In the genomic region with DNA sequence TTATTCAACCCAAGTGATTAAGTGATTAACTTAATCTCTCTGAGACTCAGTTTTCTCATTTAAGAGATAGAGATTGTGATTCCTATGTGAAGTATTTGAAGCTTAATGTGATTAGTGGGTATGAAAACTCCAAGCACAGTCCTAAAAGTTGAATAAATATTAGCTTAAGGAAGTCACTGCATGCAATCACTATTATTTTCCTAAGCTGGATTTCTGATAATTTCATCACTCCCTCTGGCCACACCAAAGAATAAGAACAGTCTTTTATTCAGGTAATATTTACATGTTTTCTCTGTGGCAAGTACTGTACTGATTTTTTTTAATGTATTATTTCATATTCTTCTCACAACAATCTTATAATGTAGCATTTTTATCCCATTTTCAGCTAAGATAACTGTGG, we compare ENCODE assay signal across 18 cellular contexts. TPM values are rescaled to one million over a fixed set of nuclear protein-coding genes. Genes with fewer than 3 reads are reported as not detected.
DNase-seq lines count a peak whose midpoint lies in the region; ATAC-seq and TF ChIP-seq lines count a peak whose summit lies in the region.
"Had no signal": no experiment of that assay in that cellular context is flagged by ENCODE, and none has a peak within 500 bp of the region (broad histone marks: within the 10 kb centered on the region; RNA-seq: fewer than 3 reads in every experiment).

No MANE protein-coding gene starts in this region.

- in situ Hi-C loops in brain microvascular endothelial cell (cut with HindIII; ENCODE audit: low pct_ligation_motif_present, low sequenced_read_pairs): no loop called here

- peaks cover 0 to 6% (median 0%) of the 10 kb centered on the region in 4 donors for H3K4me1 ChIP-seq in right lobe of liver

- peaks cover 31% of the 10 kb centered on the region for H3K9me3 Mint-ChIP-seq in activated CD4-positive, alpha-beta T cell treated with anti-CD3 and anti-CD28 coated beads, Interleukin-2, amount 10 ng/mL, durations not matched to agents 7 days and 5 days

- no peak for TF ChIP-seq POLR2A in right lobe of liver (IDR thresholded peaks at IDR 0.05)

- H3K27me3 ChIP-seq in brain microvascular endothelial cell (replicated peaks) (no peaks in the 10 kb centered on the region), right lobe of liver (no peaks in the 10 kb centered on the region)

- ATAC-seq in right lobe of liver: peak; percentile 37 to 82 (median 68)
- no peak for ATAC-seq in HG03571 (IDR thresholded peaks at IDR 0.05; ENCODE audit: unreplicated experiment)
- no peak for ATAC-seq in Right ventricle myocardium inferior

- POLR2A ChIA-PET in activated CD4-positive, alpha-beta T cell treated with anti-CD3 and anti-CD28 coated beads, Interleukin-2, amount 10 ng/mL, durations not matched to agents 7 days and 5 days (lab: Charles Lee): no interaction called here

- H3K36me3 ChIP-seq in brain microvascular endothelial cell (replicated peaks): no peaks in the 10 kb centered on the region
- peaks cover 0 to 1% (median 0%) of the 10 kb centered on the region in 4 donors for H3K36me3 ChIP-seq in right lobe of liver

- H3K9me3 ChIP-seq in right lobe of liver: no peaks in the 10 kb centered on the region

- peaks cover 45% of the 10 kb centered on the region for H3K4me1 Mint-ChIP-seq in activated CD4-positive, alpha-beta T cell treated with anti-CD3 and anti-CD28 coated beads, Interleukin-2, amount 10 ng/mL, durations not matched to agents 7 days and 5 days

- H3K36me3 Mint-ChIP-seq in activated CD4-positive, alpha-beta T cell treated with anti-CD3 and anti-CD28 coated beads, Interleukin-2, amount 10 ng/mL, durations not matched to agents 7 days and 5 days (ENCODE audit: low read depth): peaks cover 80% of the 10 kb centered on the region

- DNase-seq in AG10803 (ENCODE audit: low read depth) (peak; percentile 13), NCI-H82 (lab: John Stamatoyannopoulos, UW) (peak; percentile 68), brain microvascular endothelial cell (no peak), right lobe of liver (no peak), Right ventricle myocardium inferior (ENCODE audit: missing footprints) (no peak)
- DNase-seq in activated CD8-positive, alpha-beta memory T cell treated with anti-CD3 and anti-CD28 coated beads, Interleukin-2, amount 50 U/mL, for 4 hours: no peak
- no peak for DNase-seq in activated CD4-positive, alpha-beta T cell treated with anti-CD3 and anti-CD28 coated beads, Interleukin-2, amount 10 ng/mL, durations not matched to agents 7 days and 5 days
- DNase-seq: C1 segment of cervical spinal cord, DND-41, HCEC 1CT, KG1, NCI-H1105 treated with DMSO at 0.1 percent for 48 hours, NCI-H1694, NCI-H2081 treated with DMSO at 0.1 percent for 48 hours, NCI-H446 treated with DMSO at 0.1 percent for 48 hours, PC-9 had no signal

- H3K27me3 Mint-ChIP-seq in activated CD4-positive, alpha-beta T cell treated with anti-CD3 and anti-CD28 coated beads, Interleukin-2, amount 10 ng/mL, durations not matched to agents 7 days and 5 days: no peaks in the 10 kb centered on the region

- no peak overlapping the region for H3K27ac Mint-ChIP-seq in activated CD4-positive, alpha-beta T cell treated with anti-CD3 and anti-CD28 coated beads, Interleukin-2, amount 10 ng/mL, durations not matched to agents 7 days and 5 days

- intact Hi-C loops in right lobe of liver (cut with DNase I): no loop called here
- intact Hi-C loops in Right ventricle myocardium inferior (cut with DNase I): no loop called here

- CTCF ChIA-PET in activated CD4-positive, alpha-beta T cell treated with anti-CD3 and anti-CD28 coated beads, Interleukin-2, amount 10 ng/mL, durations not matched to agents 7 days and 5 days (lab: Charles Lee): interaction anchor here (0.9 to 1.4 kb wide), 3 partner anchors 9 to 16 kb away, joined by 3 to 4 read pairs (median 4); no protein-coding TSS in a partner anchor

- no peak overlapping the region for H3K4me3 Mint-ChIP-seq in activated CD4-positive, alpha-beta T cell treated with anti-CD3 and anti-CD28 coated beads, Interleukin-2, amount 10 ng/mL, durations not matched to agents 7 days and 5 days

- TF ChIP-seq CTCF in AG10803 (conservative IDR thresholded peaks at IDR 0.05; ENCODE audit: low read length) (no peak), brain microvascular endothelial cell (IDR thresholded peaks at IDR 0.05; ENCODE audit: low read depth, low read length, missing control alignments) (no peak), right lobe of liver (IDR thresholded peaks at IDR 0.05) (no peak)

- no peak overlapping the region for H3K4me3 ChIP-seq in AG10803 (ENCODE audit: low read length)
- H3K4me3 ChIP-seq in brain microvascular endothelial cell (ENCODE audit: low read depth, low read length): no peak overlapping the region
- no peak overlapping the region for H3K4me3 ChIP-seq in right lobe of liver
- H3K4me3 ChIP-seq: PC-9 had no signal

- peak overlapping the region; percentile 37 for H3K27ac ChIP-seq in brain microvascular endothelial cell
- no peak overlapping the region for H3K27ac ChIP-seq in right lobe of liver
- H3K27ac ChIP-seq: PC-9, RWPE1 had no signal

RNA-seq across cellular contexts. Expression of a gene that starts 31.1 kb away (rescaled TPM):
- total RNA-seq in right lobe of liver (10 to 100 TPM; 10.5 to 23.3 (median 16.4) TPM), Right ventricle myocardium inferior (68.9 TPM)
- total RNA-seq in activated CD4-positive, alpha-beta T cell treated with anti-CD3 and anti-CD28 coated beads, Interleukin-2, amount 10 ng/mL, durations not matched to agents 7 days and 5 days: 100 to 1,000 TPM in 1 of 2 experiments, 10 to 100 TPM in 1; 92.0 to 117 TPM

Comparison
In these comparisons a context has a peak if more than half of its experiments do, and no peak if none do; other contexts are left out.
1. DNase-seq: peak in AG10803 (single experiment) and NCI-H82 (single experiment); none in brain microvascular endothelial cell (single experiment), right lobe of liver (0 of 3), activated CD8-positive, alpha-beta memory T cell treated with anti-CD3 and anti-CD28 coated beads, Interleukin-2, amount 50 U/mL, for 4 hours (single experiment), activated CD4-positive, alpha-beta T cell treated with anti-CD3 and anti-CD28 coated beads, Interleukin-2, amount 10 ng/mL, durations not matched to agents 7 days and 5 days (single experiment) and Right ventricle myocardium inferior (single experiment).
2. ATAC-seq: peak in right lobe of liver (4 of 4); none in HG03571 (single experiment) and Right ventricle myocardium inferior (single experiment).